Comparison of ENCODE assay signal across 8 cellular contexts in genomic region chrX:120790118-120790517, GRCh38.
DNase-seq lines count a peak whose midpoint lies in the region; ATAC-seq and TF ChIP-seq lines count a peak whose summit lies in the region.

No MANE protein-coding gene starts in this region.

- intact Hi-C loops in left ventricle myocardium inferior (cut with micrococcal nuclease) (no loop called here), gastrocnemius medialis (cut with DNase I; ENCODE audit: low total_unique reads) (no loop called here)

- peaks cover 9% of the 10 kb centered on the region for H3K4me1 ChIP-seq in left ventricle myocardium inferior
- H3K4me1 ChIP-seq in gastrocnemius medialis = peaks cover 3% of the 10 kb centered on the region in 2 donors

- no peak overlapping the region for H3K4me3 ChIP-seq in left ventricle myocardium inferior
- no peak overlapping the region for H3K4me3 ChIP-seq in gastrocnemius medialis

- TF ChIP-seq CTCF in left ventricle myocardium inferior (IDR thresholded peaks at IDR 0.05; ENCODE audit: borderline replicate concordance) = peak; percentile 75
- peak in 4 of 5 experiments; percentile 53 to 84 (median 64) for TF ChIP-seq CTCF in gastrocnemius medialis (IDR thresholded peaks at IDR 0.05 in 4 of 5, conservative IDR thresholded peaks at IDR 0.05 in 1 of 5)

- TF ChIP-seq POLR2A in gastrocnemius medialis (IDR thresholded peaks at IDR 0.05) = no peak

- in situ Hi-C loops in gastrocnemius medialis (cut with MboI; ENCODE audit: low sequenced_read_pairs in 4 of 4) = no loop called here

- no peaks in the 10 kb centered on the region for H3K27me3 ChIP-seq in left ventricle myocardium inferior (ENCODE audit: low read depth)
- no peaks in the 10 kb centered on the region for H3K27me3 ChIP-seq in gastrocnemius medialis

- DNase-seq in EH (ENCODE audit: low read depth) (peak; percentile 76), HT1080 (ENCODE audit: low read depth) (peak; percentile 54), NOMO-1 treated with DMSO at 0.1 percent for 48 hours (lab: John Stamatoyannopoulos, UW; ENCODE audit: unreplicated experiment) (peak; percentile 68), amniotic epithelial cell (ENCODE audit: low read depth) (peak; percentile 75), left ventricle myocardium inferior (no peak), gastrocnemius medialis (peak in 1 of 2 donors; percentile 2)

- peak; percentile 64 for ATAC-seq in GM19438 (IDR thresholded peaks at IDR 0.05; ENCODE audit: low read depth, unreplicated experiment)
- peak in 1 of 2 donors; percentile 41 for ATAC-seq in gastrocnemius medialis
- ATAC-seq in GM21423 (IDR thresholded peaks at IDR 0.05; ENCODE audit: unreplicated experiment) = no peak

- H3K27ac ChIP-seq in left ventricle myocardium inferior (replicated peaks) = peak overlapping the region; percentile 60
- H3K27ac ChIP-seq in gastrocnemius medialis = no peak overlapping the region

- no peaks in the 10 kb centered on the region for H3K9me3 ChIP-seq in left ventricle myocardium inferior (replicated peaks)
- no peaks in the 10 kb centered on the region for H3K9me3 ChIP-seq in gastrocnemius medialis

- H3K36me3 ChIP-seq in left ventricle myocardium inferior (no peaks in the 10 kb centered on the region), gastrocnemius medialis (no peaks in the 10 kb centered on the region)
